8 cellular contexts compared by ENCODE assay signal in genomic region chr9:124940894-124941688, GRCh38. TPM values are rescaled to one million over a fixed set of nuclear protein-coding genes. Genes with fewer than 3 reads are reported as not detected.
DNase-seq lines count a peak whose midpoint lies in the region; ATAC-seq and TF ChIP-seq lines count a peak whose summit lies in the region.

GOLGA1 (minus strand) TSS chr9:124941083; CDS start chr9:124938711, 2,372 bp downstream.

- peaks cover 20% of the 10 kb centered on the region for H3K4me1 Mint-ChIP-seq in T-helper 17 cell
- peaks cover 11% of the 10 kb centered on the region for H3K4me1 Mint-ChIP-seq in progenitor cell of endocrine pancreas (ENCODE audit: low read depth)

- peak within 1 kb of the TSS; percentile 87 for H3K4me3 ChIP-seq in left ventricle myocardium inferior
- peak within 1 kb of the TSS; percentile 90 for H3K4me3 ChIP-seq in upper lobe of right lung

- no peaks in the 10 kb centered on the region for H3K9me3 Mint-ChIP-seq in progenitor cell of endocrine pancreas (ENCODE audit: low read depth)

- peak; percentile 56 for DNase-seq in NCI-H1694 (lab: John Stamatoyannopoulos, UW)
- peak; percentile 89 to 96 (median 93) for DNase-seq in T-helper 17 cell
- peak; percentile 50 to 96 (median 89) for DNase-seq in amygdala (lab: John Stamatoyannopoulos, UW)
- peak; percentile 96 for DNase-seq in left ventricle myocardium inferior
- DNase-seq in progenitor cell of endocrine pancreas (ENCODE audit: low spot score, unreplicated experiment) = peak; percentile 96
- peak; percentile 99 for DNase-seq in upper lobe of right lung

- peaks cover 2% of the 10 kb centered on the region for H3K36me3 Mint-ChIP-seq in T-helper 17 cell (ENCODE audit: low read depth)
- H3K36me3 Mint-ChIP-seq in progenitor cell of endocrine pancreas (ENCODE audit: insufficient read depth) = peaks cover 3% of the 10 kb centered on the region

- H3K4me1 ChIP-seq in left ventricle myocardium inferior (peaks cover 36% of the 10 kb centered on the region), upper lobe of right lung (peaks cover 15% of the 10 kb centered on the region)

- H3K27ac ChIP-seq in left ventricle myocardium inferior (replicated peaks) (peak within 1 kb of the TSS; percentile 98), upper lobe of right lung (peak within 1 kb of the TSS; percentile 97)

- no peaks in the 10 kb centered on the region for H3K27me3 Mint-ChIP-seq in T-helper 17 cell
- no peaks in the 10 kb centered on the region for H3K27me3 Mint-ChIP-seq in progenitor cell of endocrine pancreas

- H3K9me3 ChIP-seq in T-helper 17 cell (ENCODE audit: control insufficient read depth, low read length, poor library complexity, severe bottlenecking) (no peaks in the 10 kb centered on the region), left ventricle myocardium inferior (replicated peaks) (no peaks in the 10 kb centered on the region), upper lobe of right lung (no peaks in the 10 kb centered on the region)

- H3K4me3 Mint-ChIP-seq in T-helper 17 cell (peak within 1 kb of the TSS; percentile 96), progenitor cell of endocrine pancreas (ENCODE audit: low read depth) (peak within 1 kb of the TSS; percentile 81)

- ATAC-seq in GM18498 (IDR thresholded peaks at IDR 0.05; ENCODE audit: unreplicated experiment) (peak; percentile 89), HG02884 (IDR thresholded peaks at IDR 0.05; ENCODE audit: unreplicated experiment) (peak; percentile 72), T-helper 17 cell (peak; percentile 89), upper lobe of right lung (peak; percentile 98)

- peaks cover 24% of the 10 kb centered on the region for H3K36me3 ChIP-seq in left ventricle myocardium inferior
- H3K36me3 ChIP-seq in upper lobe of right lung = peaks cover 25% of the 10 kb centered on the region

- peak within 1 kb of the TSS; percentile 97 for H3K27ac Mint-ChIP-seq in T-helper 17 cell
- H3K27ac Mint-ChIP-seq in progenitor cell of endocrine pancreas = peak within 1 kb of the TSS; percentile 99

- no peak for TF ChIP-seq CTCF in left ventricle myocardium inferior (IDR thresholded peaks at IDR 0.05; ENCODE audit: borderline replicate concordance)
- TF ChIP-seq CTCF in progenitor cell of endocrine pancreas (IDR thresholded peaks at IDR 0.05; ENCODE audit: unreplicated experiment) = no peak
- TF ChIP-seq CTCF in upper lobe of right lung (IDR thresholded peaks at IDR 0.05) = no peak

- intact Hi-C loops in left ventricle myocardium inferior (cut with micrococcal nuclease) (no loop called here), upper lobe of right lung (cut with DNase I) (no loop called here)

- no peaks in the 10 kb centered on the region for H3K27me3 ChIP-seq in left ventricle myocardium inferior (ENCODE audit: low read depth)
- no peaks in the 10 kb centered on the region for H3K27me3 ChIP-seq in upper lobe of right lung

RNA-seq across cellular contexts. Expression of gene GOLGA1, which starts in this region (rescaled TPM):
- total RNA-seq in T-helper 17 cell (10 to 100 TPM; 21.1 to 28.6 TPM), left ventricle myocardium inferior (17.9 TPM), progenitor cell of endocrine pancreas (19.4 and 20.9 TPM in 2 replicates), upper lobe of right lung (17.9 TPM)

Comparison
In these comparisons a context has a peak if more than half of its experiments do, and no peak if none do; other contexts are left out.
1. Peak in every context shown above with its lines: DNase-seq, ATAC-seq, H3K4me3 ChIP-seq and H3K27ac ChIP-seq.